In the genomic region with DNA sequence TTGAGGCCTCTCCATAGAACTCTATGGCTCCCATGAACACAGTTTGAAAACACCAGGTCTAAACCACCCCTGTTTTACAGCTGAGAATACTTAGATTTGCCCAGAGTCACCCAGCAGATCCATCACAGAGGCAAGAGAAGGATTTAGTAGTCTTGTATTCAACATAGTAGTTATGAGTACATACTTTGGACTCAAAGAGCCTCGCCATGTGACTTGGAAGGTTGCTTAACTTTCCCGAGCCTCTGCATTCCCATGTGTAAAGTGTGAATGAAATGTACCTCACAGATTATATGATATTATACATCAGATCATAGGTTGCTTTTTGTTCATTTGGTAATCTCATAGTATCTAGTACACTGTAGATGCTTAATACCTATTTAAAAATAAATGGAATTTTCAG, we compare ENCODE assay signal across 27 cellular contexts.
"Had no signal": no experiment of that assay in that cellular context is flagged by ENCODE, and none has a peak within 500 bp of the region (broad histone marks: within the 10 kb centered on the region; RNA-seq: fewer than 3 reads in every experiment).

No MANE protein-coding gene starts in this region.

- H3K9me3 Mint-ChIP-seq: dendritic cell treated with granulocyte-macrophage colony-stimulating factor and Interleukin-4, amounts not matched to agents 40 ng/mL and 50 ng/mL, for 4 days; effector memory CD8-positive, alpha-beta T cell; endodermal cell; immature natural killer cell; mesothelial cell of epicardium; naive B cell had no signal

- H3K27me3 ChIP-seq: colonic mucosa, gastrocnemius medialis, heart right ventricle had no signal

- H3K4me1 Mint-ChIP-seq: endodermal cell, mesothelial cell of epicardium had no signal

- H3K4me3 ChIP-seq: colonic mucosa, gastrocnemius medialis, heart right ventricle, lower lobe of right lung, mucosa of descending colon had no signal

- H3K9me3 ChIP-seq: colonic mucosa, gastrocnemius medialis, heart right ventricle, lower lobe of right lung, mucosa of descending colon had no signal

- H3K4me1 ChIP-seq: colonic mucosa, gastrocnemius medialis, heart right ventricle, lower lobe of right lung had no signal

- H3K27me3 Mint-ChIP-seq: dendritic cell treated with granulocyte-macrophage colony-stimulating factor and Interleukin-4, amounts not matched to agents 40 ng/mL and 50 ng/mL, for 4 days; effector memory CD8-positive, alpha-beta T cell; naive B cell had no signal

- DNase-seq: colonic mucosa; cortex of kidney; effector CD8-positive, alpha-beta T cell; effector memory CD8-positive, alpha-beta T cell; endodermal cell; erythroblast; foreskin fibroblast; foreskin melanocyte; gastrocnemius medialis; glutamatergic neuron; head of caudate nucleus; heart right ventricle; hypothalamus; immature natural killer cell; islet precursor cell; kidney; kidney glomerular epithelial cell; left colon; left ventricle myocardium superior; lower lobe of right lung; mesenchymal stem cell; mucosa of descending colon; naive B cell had no signal

- FAIRE-seq: endometrium, kidney had no signal

- H3K27ac Mint-ChIP-seq: dendritic cell treated with granulocyte-macrophage colony-stimulating factor and Interleukin-4, amounts not matched to agents 40 ng/mL and 50 ng/mL, for 4 days; effector memory CD8-positive, alpha-beta T cell; endodermal cell; immature natural killer cell; mesothelial cell of epicardium; naive B cell had no signal

- H3K4me3 Mint-ChIP-seq: dendritic cell treated with granulocyte-macrophage colony-stimulating factor and Interleukin-4, amounts not matched to agents 40 ng/mL and 50 ng/mL, for 4 days; effector memory CD8-positive, alpha-beta T cell; endodermal cell; immature natural killer cell; mesothelial cell of epicardium; naive B cell had no signal

- H3K27ac ChIP-seq: colonic mucosa, epithelial cell of prostate, gastrocnemius medialis, heart right ventricle, lower lobe of right lung had no signal
